Comparison of ENCODE assay signal across 26 cellular contexts in genomic region chr11:74225565-74225964, GRCh38. TPM values are rescaled to one million over a fixed set of nuclear protein-coding genes. Genes with fewer than 3 reads are reported as not detected.
A peak's percentile ranks its signal among the peaks of the same experiment; 100 is the strongest.
DNase-seq lines count a peak whose midpoint lies in the region; ATAC-seq, FAIRE-seq and TF ChIP-seq lines count a peak whose summit lies in the region.
"Had no signal": no experiment of that assay in that cellular context is flagged by ENCODE, and none has a peak within 500 bp of the region (broad histone marks: within the 10 kb centered on the region; RNA-seq: fewer than 3 reads in every experiment).

No MANE protein-coding gene starts in this region.

- H3K9me3 ChIP-seq in A549 (no peaks in the 10 kb centered on the region), K562 (replicated peaks; ENCODE audit: control insufficient read depth, insufficient read depth, low read depth, low read length) (no peaks in the 10 kb centered on the region)
- H3K9me3 ChIP-seq: BE2C had no signal

- POLR2A ChIA-PET in A549 (lab: Yijun Ruan, JAX) (interaction anchor here (0.6 kb wide), 1 partner anchor 14 kb away, joined by 3 read pairs; no protein-coding TSS in a partner anchor), K562 (lab: Yijun Ruan, JAX) (no interaction called here)

- H3K79me2 ChIP-seq in K562 (ENCODE audit: control insufficient read depth, insufficient read depth, low read length) = no peaks in the 10 kb centered on the region; the same call in 1 of the 3 replicates

- no peak for TF ChIP-seq CTCF in A549 (IDR thresholded peaks at IDR 0.05)
- TF ChIP-seq CTCF in K562 (IDR thresholded peaks at IDR 0.05 in 2 of 3, conservative IDR thresholded peaks at IDR 0.05 in 1 of 3; ENCODE audit: insufficient read depth in 2 of 3, low read depth in 1 of 3, low read length in 3 of 3) = no peak

- peaks cover 19% of the 10 kb centered on the region for H3K36me3 Mint-ChIP-seq in activated naive CD4-positive, alpha-beta T cell treated with anti-CD3 and anti-CD28 coated beads, Interleukin-2, amount 50 U/mL, for 24 hours

- H3K27ac ChIP-seq in A549 (no peak overlapping the region), K562 (ENCODE audit: extremely low read depth, low read depth, low read length) (no peak overlapping the region)
- H3K27ac ChIP-seq: 22Rv1, BLaER1 had no signal

- in situ Hi-C loops in K562 (cut with MboI) = no loop called here

- H2AFZ ChIP-seq in K562 (ENCODE audit: low read depth, low read length) = no peak overlapping the region

- H3K27ac Mint-ChIP-seq in activated naive CD4-positive, alpha-beta T cell treated with anti-CD3 and anti-CD28 coated beads, Interleukin-2, amount 50 U/mL, for 24 hours = peak overlapping the region; percentile 31
- H3K27ac Mint-ChIP-seq: CD14-positive monocyte; CD4-positive, alpha-beta memory T cell; CD4-positive, CD25-positive, alpha-beta regulatory T cell; CD8-positive, alpha-beta memory T cell had no signal

- peaks cover 32% of the 10 kb centered on the region for H3K36me3 ChIP-seq in K562 (ENCODE audit: control insufficient read depth, insufficient read depth, low read length)

- H3K27me3 ChIP-seq in K562 (ENCODE audit: control insufficient read depth in 2 of 2, insufficient read depth in 2 of 2, low read length in 2 of 2) = no peaks in the 10 kb centered on the region
- H3K27me3 ChIP-seq: BE2C, BLaER1 had no signal

- no peak for TF ChIP-seq RAD21 in A549 (conservative IDR thresholded peaks at IDR 0.05 in 1 of 2, IDR thresholded peaks at IDR 0.05 in 1 of 2)
- TF ChIP-seq RAD21 in K562 (CRISPR knock-in tag; conservative IDR thresholded peaks at IDR 0.05 in 1 of 2, IDR thresholded peaks at IDR 0.05 in 1 of 2) = no peak

- CTCF ChIA-PET in A549 (lab: Yijun Ruan, JAX) = no interaction called here
- CTCF ChIA-PET in K562 (lab: Yijun Ruan, JAX; ENCODE audit: low intra/inter-chr PET ratio) = no interaction called here

- no peak overlapping the region for H3K4me2 ChIP-seq in A549
- no peak overlapping the region for H3K4me2 ChIP-seq in K562 (ENCODE audit: insufficient read depth, low read length)
- H3K4me2 ChIP-seq: BLaER1 had no signal

- TF ChIP-seq EP300 in A549 (IDR thresholded peaks at IDR 0.05) (no peak), K562 (IDR thresholded peaks at IDR 0.05; ENCODE audit: low read length) (no peak)

- H3K9me1 ChIP-seq in K562 (ENCODE audit: control insufficient read depth, insufficient read depth, low read length) = no peaks in the 10 kb centered on the region

- no peaks in the 10 kb centered on the region for H3K27me3 Mint-ChIP-seq in activated naive CD4-positive, alpha-beta T cell treated with anti-CD3 and anti-CD28 coated beads, Interleukin-2, amount 50 U/mL, for 24 hours
- H3K27me3 Mint-ChIP-seq: CD4-positive, alpha-beta memory T cell; CD4-positive, CD25-positive, alpha-beta regulatory T cell; CD8-positive, alpha-beta memory T cell had no signal

- no peak overlapping the region for H3K9ac ChIP-seq in K562 (ENCODE audit: insufficient read depth in 1 of 2, low read depth in 2 of 2, low read length in 2 of 2)
- H3K9ac ChIP-seq: BLaER1 had no signal

- intact Hi-C loops in K562 (cut with micrococcal nuclease) = no loop called here

- H3K4me1 ChIP-seq in A549 (peaks cover 2% of the 10 kb centered on the region; the same call in 1 of the 3 replicates), K562 (replicated peaks in 1 of 2; ENCODE audit: control insufficient read depth in 2 of 2, insufficient read depth in 2 of 2, low read length in 2 of 2) (no peaks in the 10 kb centered on the region)
- H3K4me1 ChIP-seq: BLaER1 had no signal

- DNase-seq in activated naive CD4-positive, alpha-beta T cell treated with Interleukin-2 at 50 U/mL for 16 hours = no peak
- DNase-seq in A549 (ENCODE audit: low read depth in 1 of 2, low spot score in 1 of 2) (no peak), K562 (ENCODE audit: extremely low read depth in 1 of 4, low spot score in 3 of 4) (no peak), globus pallidus (ENCODE audit: low spot score) (no peak), hippocampal formation (lab: John Stamatoyannopoulos, UW) (no peak)
- DNase-seq: ACHN; BE2C; C1 segment of cervical spinal cord; CD4-positive, alpha-beta memory T cell; CD4-positive, CD25-positive, alpha-beta regulatory T cell; CD8-positive, alpha-beta memory T cell; COR-L47; DMS 273 treated with DMSO at 0.1 percent for 48 hours; DMS153; DMS53; DMS79; DND-41; EL; GDM1 had no signal

- no peak for FAIRE-seq in A549 (lab: Jason Lieb, UNC)
- FAIRE-seq in K562 (lab: Jason Lieb, UNC) = no peak
- FAIRE-seq: GM12878, GM12892, GM18507 had no signal

- 96% methylated on average over 4 of the region's 4 CpGs for WGBS in A549 (ENCODE audit: missing lambda C conversion rate)
- WGBS in K562 (ENCODE audit: insufficient coverage, low coverage, missing lambda C conversion rate) = 99% methylated on average over 4 of the region's 4 CpGs

- TF ChIP-seq POLR2A in A549 (IDR thresholded peaks at IDR 0.05; ENCODE audit: low read length) = no peak
- TF ChIP-seq POLR2A in K562 (conservative IDR thresholded peaks at IDR 0.05) = no peak

- no peaks in the 10 kb centered on the region for H3K9me3 Mint-ChIP-seq in activated naive CD4-positive, alpha-beta T cell treated with anti-CD3 and anti-CD28 coated beads, Interleukin-2, amount 50 U/mL, for 24 hours
- H3K9me3 Mint-ChIP-seq: CD14-positive monocyte; CD4-positive, CD25-positive, alpha-beta regulatory T cell had no signal

- no peak overlapping the region for H3K4me3 Mint-ChIP-seq in activated naive CD4-positive, alpha-beta T cell treated with anti-CD3 and anti-CD28 coated beads, Interleukin-2, amount 50 U/mL, for 24 hours
- H3K4me3 Mint-ChIP-seq: CD14-positive monocyte; CD4-positive, alpha-beta memory T cell; CD4-positive, CD25-positive, alpha-beta regulatory T cell; CD8-positive, alpha-beta memory T cell had no signal

- ATAC-seq in A549 = no peak
- no peak for ATAC-seq in K562
- ATAC-seq: GM12878 had no signal

- H4K20me1 ChIP-seq in K562 (replicated peaks; ENCODE audit: control insufficient read depth, insufficient read depth, low read length) = no peaks in the 10 kb centered on the region
- H4K20me1 ChIP-seq: BLaER1 had no signal

- H3K4me1 Mint-ChIP-seq in activated naive CD4-positive, alpha-beta T cell treated with anti-CD3 and anti-CD28 coated beads, Interleukin-2, amount 50 U/mL, for 24 hours = peaks cover 18% of the 10 kb centered on the region
- H3K4me1 Mint-ChIP-seq: CD14-positive monocyte; CD8-positive, alpha-beta memory T cell had no signal

- no TSS peak for BruUV-seq in K562 (replicated peaks; lab: Mats Ljungman, UMichigan)

- H3K4me3 ChIP-seq in A549 (no peak overlapping the region), K562 (no peak overlapping the region)
- H3K4me3 ChIP-seq: BLaER1, GM12878 had no signal

TF ChIP-seq in K562, 482 proteins besides CTCF, POLR2A, EP300 and RAD21 (continues in another document):
- TF ChIP-seq ZNF217 (CRISPR knock-in tag; IDR thresholded peaks at IDR 0.05) = no peak

RNA-seq across cellular contexts. Expression of gene PPME1, which starts 54.5 kb away (rescaled TPM):
- polyA plus RNA-seq in A549 (2011; rRNA removed) = 69.2 and 82.6 TPM in 2 replicates
- polyA plus RNA-seq in A549 (2012; cell fraction: cytosol; rRNA removed) = 69.1 and 92.7 TPM in 2 replicates
- polyA plus RNA-seq in A549 (2012; cell fraction: nucleus; rRNA removed) = 114 and 127 TPM in 2 replicates
- polyA plus RNA-seq in A549 (2017; fragmentation: RNase III; extraction: RNeasy Plus Mini Kit Qiagen cat#74134 plus additional on column Dnase treatment) = 82.2 to 89.8 TPM (median 85.7 TPM) in 3 replicates
- polyA minus RNA-seq in A549 (2011; rRNA and poly(A)+ RNA removed) = 62.2 and 63.0 TPM in 2 replicates
- total RNA-seq in K562 (2011; cell fraction: chromatin; rRNA removed; ENCODE audit: low replicate concordance) = 76.3 and 104 TPM in 2 replicates
- 63.9 and 70.7 TPM in 2 replicates for total RNA-seq in K562 (2011; cell fraction: nucleolus; rRNA removed)
- total RNA-seq in K562 (2011; cell fraction: nucleoplasm; rRNA removed) = 77.6 and 103 TPM in 2 replicates
- total RNA-seq in K562 (2014; rRNA removed) = 37.6 and 59.6 TPM in 2 replicates
- 30.1 and 33.4 TPM in 2 replicates for total RNA-seq in K562 (2014; rRNA removed; fragmentation: Illumina TruSeq; extraction: Trizol)
- 42.3 and 45.7 TPM in 2 replicates for total RNA-seq in K562 (2015; rRNA removed; fragmentation: Illumina TruSeq; extraction: Trizol)
- 65.8 and 69.4 TPM in 2 replicates for total RNA-seq in K562 (2021)
- 52.5 and 89.2 TPM in 2 replicates for polyA plus RNA-seq in K562 (2011; rRNA removed)
- polyA plus RNA-seq in K562 (2011; cell fraction: cytosol; rRNA removed) = 96.5 and 108 TPM in 2 replicates
- 101 and 105 TPM in 2 replicates for polyA plus RNA-seq in K562 (2011; cell fraction: nucleus; rRNA removed)
- 47.4 and 51.6 TPM in 2 replicates for polyA plus RNA-seq in K562 (2012)
- 75.8 and 81.7 TPM in 2 replicates for polyA plus RNA-seq in K562 (2014; fragmentation: Illumina TruSeq; extraction: Trizol)
- 10 to 100 TPM in 1 of 2 experiments, 1 to 10 TPM in 1; 9.8 to 24.1 TPM for polyA plus RNA-seq in K562 (2014; fragmentation: Nextera tagmentation; extraction: Ambion mirVana)
- 33.1 and 48.4 TPM in 2 replicates for polyA plus RNA-seq in K562 (2014; rRNA removed)
- polyA minus RNA-seq in K562 (2011; rRNA and poly(A)+ RNA removed) = 52.9 and 57.0 TPM in 2 replicates
- polyA minus RNA-seq in K562 (2011; cell fraction: cytosol; rRNA and poly(A)+ RNA removed) = 66.0 and 73.1 TPM in 2 replicates
- polyA minus RNA-seq in K562 (2011; cell fraction: nucleus; rRNA and poly(A)+ RNA removed) = 90.7 and 144 TPM in 2 replicates

RNA-seq across cellular contexts. Expression of gene C2CD3, which starts 54.8 kb away (rescaled TPM):
- 15.2 and 22.7 TPM in 2 replicates for polyA plus RNA-seq in A549 (2011; rRNA removed)
- polyA plus RNA-seq in A549 (2012; cell fraction: cytosol; rRNA removed) = 9.3 and 12.0 TPM in 2 replicates
- 17.1 and 19.9 TPM in 2 replicates for polyA plus RNA-seq in A549 (2012; cell fraction: nucleus; rRNA removed)
- 18.2 to 19.8 TPM (median 19.3 TPM) in 3 replicates for polyA plus RNA-seq in A549 (2017; fragmentation: RNase III; extraction: RNeasy Plus Mini Kit Qiagen cat#74134 plus additional on column Dnase treatment)
- 60.4 and 64.1 TPM in 2 replicates for polyA minus RNA-seq in A549 (2011; rRNA and poly(A)+ RNA removed)
- total RNA-seq in K562 (2011; cell fraction: chromatin; rRNA removed; ENCODE audit: low replicate concordance) = 48.0 and 104 TPM in 2 replicates
- total RNA-seq in K562 (2011; cell fraction: nucleolus; rRNA removed) = 16.0 and 24.7 TPM in 2 replicates
- total RNA-seq in K562 (2011; cell fraction: nucleoplasm; rRNA removed) = 30.5 and 41.8 TPM in 2 replicates
- 10.9 and 13.9 TPM in 2 replicates for total RNA-seq in K562 (2014; rRNA removed)
- 11.1 and 13.0 TPM in 2 replicates for total RNA-seq in K562 (2014; rRNA removed; fragmentation: Illumina TruSeq; extraction: Trizol)
- total RNA-seq in K562 (2015; rRNA removed; fragmentation: Illumina TruSeq; extraction: Trizol) = 14.5 and 15.8 TPM in 2 replicates
- total RNA-seq in K562 (2021) = 17.6 and 18.5 TPM in 2 replicates
- 15.2 and 15.8 TPM in 2 replicates for polyA plus RNA-seq in K562 (2011; rRNA removed)
- polyA plus RNA-seq in K562 (2011; cell fraction: cytosol; rRNA removed) = 8.2 and 13.7 TPM in 2 replicates
- 14.6 and 33.1 TPM in 2 replicates for polyA plus RNA-seq in K562 (2011; cell fraction: nucleus; rRNA removed)
- 12.5 TPM in 2 replicates for polyA plus RNA-seq in K562 (2012)
- polyA plus RNA-seq in K562 (2014; fragmentation: Illumina TruSeq; extraction: Trizol) = 18.7 and 20.2 TPM in 2 replicates
- polyA plus RNA-seq in K562 (2014; fragmentation: Nextera tagmentation; extraction: Ambion mirVana) = 1 to 10 TPM; 4.4 to 5.1 TPM
- polyA plus RNA-seq in K562 (2014; rRNA removed) = 15.4 and 15.8 TPM in 2 replicates
- 33.0 and 34.9 TPM in 2 replicates for polyA minus RNA-seq in K562 (2011; rRNA and poly(A)+ RNA removed)
- 12.7 and 14.6 TPM in 2 replicates for polyA minus RNA-seq in K562 (2011; cell fraction: cytosol; rRNA and poly(A)+ RNA removed)
- 26.7 and 29.8 TPM in 2 replicates for polyA minus RNA-seq in K562 (2011; cell fraction: nucleus; rRNA and poly(A)+ RNA removed)
